ENCODE assay signal across 11 cellular contexts in genomic region chr1:111446967-111447892, GRCh38. TPM values are rescaled to one million over a fixed set of nuclear protein-coding genes. Genes with fewer than 3 reads are reported as not detected.
A peak's percentile ranks its signal among the peaks of the same experiment; 100 is the strongest.
DNase-seq lines count a peak whose midpoint lies in the region; ATAC-seq and TF ChIP-seq lines count a peak whose summit lies in the region.
"Had no signal": no experiment of that assay in that cellular context is flagged by ENCODE, and none has a peak within 500 bp of the region (broad histone marks: within the 10 kb centered on the region; RNA-seq: fewer than 3 reads in every experiment).

No MANE protein-coding gene starts in this region.

- BruUV-seq in PC-9 (replicated peaks; lab: Mats Ljungman, UMichigan) = no TSS peak

- H3K36me3 ChIP-seq in PC-9 (ENCODE audit: low read depth) (peaks cover 62% of the 10 kb centered on the region), neural cell (ENCODE audit: insufficient read depth, low read length) (no peaks in the 10 kb centered on the region)

- no peak for TF ChIP-seq EP300 in neural cell (conservative IDR thresholded peaks at IDR 0.05; ENCODE audit: poor library complexity, severe bottlenecking)

- H3K27me3 ChIP-seq in PC-9 (ENCODE audit: insufficient read depth, low read depth) = no peaks in the 10 kb centered on the region
- no peaks in the 10 kb centered on the region for H3K27me3 ChIP-seq in neural cell (ENCODE audit: insufficient read depth, low read depth, low read length)

- H4K20me1 ChIP-seq in PC-9 (ENCODE audit: insufficient read depth) = peaks cover 6% of the 10 kb centered on the region; the same call in 1 of the 2 replicates
- no peaks in the 10 kb centered on the region for H4K20me1 ChIP-seq in neural cell (ENCODE audit: insufficient read depth)

- H3K79me2 ChIP-seq in PC-9 (ENCODE audit: low read depth) = peaks cover 72% of the 10 kb centered on the region
- peaks cover 44% of the 10 kb centered on the region for H3K79me2 ChIP-seq in neural cell (replicated peaks; ENCODE audit: insufficient read depth, low read length)

- intact Hi-C loops in PC-9 (cut with micrococcal nuclease; ENCODE audit: unreplicated experiment) = loop anchor here (10.0 kb wide), 1 partner anchor 302 kb away; the partner anchor contains the start of genes CEPT1 and DRAM2

- no peaks in the 10 kb centered on the region for H3F3A ChIP-seq in PC-9 (ENCODE audit: insufficient read depth, low read depth)
- no peaks in the 10 kb centered on the region for H3F3A ChIP-seq in neural cell (ENCODE audit: insufficient read depth, low read length, poor library complexity, severe bottlenecking)

- CTCF ChIA-PET in PC-9 (lab: Charles Lee) = interaction anchor here (0.7 to 1.9 kb wide), 2 partner anchors 61 to 225 kb away, joined by 3 to 5 read pairs; no protein-coding TSS in a partner anchor

- POLR2A ChIA-PET in PC-9 (lab: Charles Lee; ENCODE audit: unreplicated experiment) = no interaction called here

- H3K4me3 ChIP-seq in GM12864 (ENCODE audit: low read depth, low read length) (peak overlapping the region; percentile 96), PC-9 (peak overlapping the region; percentile 85), epithelial cell of esophagus (ENCODE audit: low read length) (peak overlapping the region; percentile 100), neural cell (ENCODE audit: low read length) (peak overlapping the region; percentile 87)

- H3K9me2 ChIP-seq in PC-9 (ENCODE audit: insufficient read depth) (no peaks in the 10 kb centered on the region), neural cell (ENCODE audit: insufficient read depth, low read length) (no peaks in the 10 kb centered on the region)

- H2AFZ ChIP-seq in PC-9 (no peak overlapping the region), neural cell (ENCODE audit: low read depth, low read length) (no peak overlapping the region)

- TF ChIP-seq RAD21 in neural cell (conservative IDR thresholded peaks at IDR 0.05) = no peak

- H3K27ac ChIP-seq in PC-9 = no peak overlapping the region
- no peak overlapping the region for H3K27ac ChIP-seq in neural cell (ENCODE audit: low read length)

- TF ChIP-seq CTCF in GM12864 (IDR thresholded peaks at IDR 0.05; ENCODE audit: low read depth, low read length, missing control alignments) (no peak), PC-9 (conservative IDR thresholded peaks at IDR 0.05) (no peak), epithelial cell of esophagus (IDR thresholded peaks at IDR 0.05; ENCODE audit: insufficient read depth, low read depth, low read length, missing control alignments) (no peak), neural cell (IDR thresholded peaks at IDR 0.05; ENCODE audit: poor library complexity, severe bottlenecking) (no peak)

- H3K9ac ChIP-seq in neural cell (ENCODE audit: low read length) = no peak overlapping the region

- DNase-seq in GM12864 (ENCODE audit: low read depth) (no peak), PC-9 (no peak), epithelial cell of esophagus (ENCODE audit: low read depth) (peak; percentile 75), NCI-H510A (lab: John Stamatoyannopoulos, UW) (no peak), amniotic stem cell (lab: John Stamatoyannopoulos, UW) (no peak), SKM-1 (lab: John Stamatoyannopoulos, UW; ENCODE audit: unreplicated experiment) (no peak)
- DNase-seq: activated CD4-positive, alpha-beta T cell treated with anti-CD3 and anti-CD28 coated beads, Interleukin-2, amount 50 U/mL, for 1 hour; foreskin melanocyte; stimulated activated CD4-positive, alpha-beta T cell treated with anti-CD3 and anti-CD28 coated beads, Interleukin-12 subunit alpha, Interleukin-12 subunit beta, amount 100 ng/mL, for 4 hours had no signal

- no peaks in the 10 kb centered on the region for H3K9me3 ChIP-seq in PC-9 (ENCODE audit: insufficient read depth, low read depth)
- H3K9me3 ChIP-seq in neural cell (ENCODE audit: low read length) = no peaks in the 10 kb centered on the region

- H3K4me1 ChIP-seq in PC-9 (replicated peaks; ENCODE audit: insufficient read depth) = peaks cover 23% of the 10 kb centered on the region

- ATAC-seq in GM21619 (IDR thresholded peaks at IDR 0.05; ENCODE audit: unreplicated experiment) = no peak

- H3K4me2 ChIP-seq in PC-9 (peak overlapping the region; percentile 95), neural cell (ENCODE audit: low read length) (peak overlapping the region; percentile 74)

TF ChIP-seq in neural cell, 6 proteins besides CTCF, POLR2A, EP300 and RAD21:
- no peak for TF ChIP-seq TAF1 (IDR thresholded peaks at IDR 0.05; ENCODE audit: low read depth)
- no peak for TF ChIP-seq POLR2AphosphoS5 (IDR thresholded peaks at IDR 0.05)
- TF ChIP-seq EZH2 (IDR thresholded peaks at IDR 0.05; ENCODE audit: borderline replicate concordance, insufficient read depth, low read length, poor library complexity, severe bottlenecking) = no peak
- TF ChIP-seq, protein P1, sequence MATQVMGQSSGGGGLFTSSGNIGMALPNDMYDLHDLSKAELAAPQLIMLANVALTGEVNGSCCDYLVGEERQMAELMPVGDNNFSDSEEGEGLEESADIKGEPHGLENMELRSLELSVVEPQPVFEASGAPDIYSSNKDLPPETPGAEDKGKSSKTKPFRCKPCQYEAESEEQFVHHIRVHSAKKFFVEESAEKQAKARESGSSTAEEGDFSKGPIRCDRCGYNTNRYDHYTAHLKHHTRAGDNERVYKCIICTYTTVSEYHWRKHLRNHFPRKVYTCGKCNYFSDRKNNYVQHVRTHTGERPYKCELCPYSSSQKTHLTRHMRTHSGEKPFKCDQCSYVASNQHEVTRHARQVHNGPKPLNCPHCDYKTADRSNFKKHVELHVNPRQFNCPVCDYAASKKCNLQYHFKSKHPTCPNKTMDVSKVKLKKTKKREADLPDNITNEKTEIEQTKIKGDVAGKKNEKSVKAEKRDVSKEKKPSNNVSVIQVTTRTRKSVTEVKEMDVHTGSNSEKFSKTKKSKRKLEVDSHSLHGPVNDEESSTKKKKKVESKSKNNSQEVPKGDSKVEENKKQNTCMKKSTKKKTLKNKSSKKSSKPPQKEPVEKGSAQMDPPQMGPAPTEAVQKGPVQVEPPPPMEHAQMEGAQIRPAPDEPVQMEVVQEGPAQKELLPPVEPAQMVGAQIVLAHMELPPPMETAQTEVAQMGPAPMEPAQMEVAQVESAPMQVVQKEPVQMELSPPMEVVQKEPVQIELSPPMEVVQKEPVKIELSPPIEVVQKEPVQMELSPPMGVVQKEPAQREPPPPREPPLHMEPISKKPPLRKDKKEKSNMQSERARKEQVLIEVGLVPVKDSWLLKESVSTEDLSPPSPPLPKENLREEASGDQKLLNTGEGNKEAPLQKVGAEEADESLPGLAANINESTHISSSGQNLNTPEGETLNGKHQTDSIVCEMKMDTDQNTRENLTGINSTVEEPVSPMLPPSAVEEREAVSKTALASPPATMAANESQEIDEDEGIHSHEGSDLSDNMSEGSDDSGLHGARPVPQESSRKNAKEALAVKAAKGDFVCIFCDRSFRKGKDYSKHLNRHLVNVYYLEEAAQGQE (IDR thresholded peaks at IDR 0.05; ENCODE audit: borderline replicate concordance) = no peak
- no peak for TF ChIP-seq MXI1 (conservative IDR thresholded peaks at IDR 0.05; ENCODE audit: poor library complexity, severe bottlenecking)
- no peak for TF ChIP-seq SMC3 (conservative IDR thresholded peaks at IDR 0.05; ENCODE audit: poor library complexity)

RNA-seq across cellular contexts. Expression of gene WDR77, which starts 1.8 kb away (rescaled TPM):
- 20.6 and 23.7 TPM in 2 replicates for total RNA-seq in PC-9 (2021)
- polyA plus RNA-seq in neural cell = 53.8 and 63.6 TPM in 2 replicates
- 38.4 and 54.3 TPM in 2 replicates for polyA minus RNA-seq in neural cell

RNA-seq across cellular contexts. Expression of gene ATP5PB, which starts 2.0 kb away (rescaled TPM):
- total RNA-seq in PC-9 (2021) = 183 and 212 TPM in 2 replicates
- 582 and 597 TPM in 2 replicates for polyA plus RNA-seq in neural cell
- 214 and 280 TPM in 2 replicates for polyA minus RNA-seq in neural cell

RNA-seq across cellular contexts. Expression of gene OVGP1, which starts 19.7 kb away (rescaled TPM):
- total RNA-seq in PC-9 (2021) = 0.85 and 1.6 TPM in 2 replicates
- 7.4 and 19.9 TPM in 2 replicates for polyA plus RNA-seq in neural cell
- 3.7 and 3.9 TPM in 2 replicates for polyA minus RNA-seq in neural cell

RNA-seq across cellular contexts. Expression of gene C1orf162, which starts 26.6 kb away (rescaled TPM):
- 0.20 and 0.53 TPM in 2 replicates for total RNA-seq in PC-9 (2021)
- 1.3 and 2.1 TPM in 2 replicates for polyA plus RNA-seq in neural cell
- polyA minus RNA-seq in neural cell = 0.49 and 1.0 TPM in 2 replicates

RNA-seq across cellular contexts. Expression of gene ADORA3, which starts 56.2 kb away (rescaled TPM):
- not detected in 2 replicates for total RNA-seq in PC-9 (2021)
- not detected in 2 replicates for polyA plus RNA-seq in neural cell
- polyA minus RNA-seq in neural cell = not detected in 2 replicates
